2 cellular contexts compared by ENCODE assay signal in genomic region chr4:152724494-152724893, GRCh38.
A peak's percentile ranks its signal among the peaks of the same experiment; 100 is the strongest.
TF ChIP-seq lines count a peak whose summit lies in the region.

No MANE protein-coding gene starts in this region.

TF ChIP-seq in HepG2, 621 proteins besides CTCF, POLR2A, EP300 and RAD21:
- no peak for TF ChIP-seq ZNF501 (CRISPR knock-in tag; IDR thresholded peaks at IDR 0.05)
- TF ChIP-seq KAT2B (IDR thresholded peaks at IDR 0.05; ENCODE audit: borderline replicate concordance, low read depth, low read length) = no peak
- TF ChIP-seq CEBPB (IDR thresholded peaks at IDR 0.05; ENCODE audit: borderline replicate concordance, low read depth, low read length) = peak; percentile 53

TF ChIP-seq in K562, 482 proteins besides CTCF, POLR2A, EP300 and RAD21:
- no peak for TF ChIP-seq E2F4 (CRISPR knock-in tag; IDR thresholded peaks at IDR 0.05; ENCODE audit: low read depth)
- no peak for TF ChIP-seq TAF15 (IDR thresholded peaks at IDR 0.05; ENCODE audit: low read depth, low read length)
- no peak for TF ChIP-seq ZNF311 (CRISPR knock-in tag; IDR thresholded peaks at IDR 0.05)
- TF ChIP-seq RAD51 (IDR thresholded peaks at IDR 0.05; ENCODE audit: borderline replicate concordance, low read depth) = no peak
- no peak for TF ChIP-seq HDAC6 (IDR thresholded peaks at IDR 0.05; ENCODE audit: low read depth, low read length)
- TF ChIP-seq CEBPB (tag; IDR thresholded peaks at IDR 0.05) = peak; percentile 25; the same call in 1 of the 2 replicates
